10 cellular contexts compared by ENCODE assay signal in the genomic region with DNA sequence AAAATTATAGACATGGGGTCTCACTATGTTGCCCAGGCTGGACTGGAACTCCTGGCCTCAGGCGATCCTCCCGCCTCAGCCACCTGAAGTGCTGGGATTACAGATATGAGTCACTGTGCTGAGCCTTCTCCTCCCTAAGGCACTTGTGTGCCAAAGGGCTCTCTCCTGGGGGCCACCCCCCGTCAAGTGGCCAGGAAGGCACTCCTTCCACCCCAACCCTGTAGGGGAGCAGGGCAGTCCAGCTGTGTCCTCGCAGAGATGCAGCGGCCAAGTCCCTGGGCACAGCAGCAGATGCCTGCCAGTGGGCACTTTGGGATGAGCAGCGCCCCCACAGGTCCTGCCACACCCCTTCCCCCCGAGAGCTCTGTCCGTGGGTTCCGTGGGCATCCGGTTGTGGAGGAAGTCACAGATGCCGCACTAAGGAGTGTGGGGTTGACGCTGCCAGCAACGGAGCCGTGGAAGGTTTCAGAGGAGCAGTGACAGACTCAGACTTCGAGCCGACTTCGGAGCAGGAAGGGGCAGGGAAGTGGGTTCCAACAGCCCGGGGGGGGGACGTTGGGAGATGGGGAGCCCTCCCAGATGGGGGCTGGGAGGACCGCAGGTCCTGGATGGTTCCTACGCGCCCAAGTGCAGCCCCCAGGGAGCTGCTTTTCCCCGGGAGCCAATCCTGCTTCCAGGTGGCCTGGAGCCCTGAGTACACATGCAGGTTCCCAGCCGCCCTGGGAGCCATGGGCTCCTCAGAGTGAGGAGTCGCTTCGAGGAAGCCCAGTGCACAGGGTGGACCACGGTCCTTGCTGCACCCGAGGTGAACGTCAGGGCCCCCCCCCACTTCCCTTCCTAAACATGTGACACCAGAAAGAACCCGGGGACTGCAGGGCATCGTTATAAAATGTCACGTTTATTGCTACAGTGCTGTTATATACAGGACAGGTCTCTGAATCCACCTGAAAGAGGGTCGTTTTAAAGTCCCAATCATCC. TPM values are rescaled to one million over a fixed set of nuclear protein-coding genes. Genes with fewer than 3 reads are reported as not detected.
A peak's percentile ranks its signal among the peaks of the same experiment; 100 is the strongest.
DNase-seq lines count a peak whose midpoint lies in the region; ATAC-seq and TF ChIP-seq lines count a peak whose summit lies in the region.
"Had no signal": no experiment of that assay in that cellular context is flagged by ENCODE, and none has a peak within 500 bp of the region (broad histone marks: within the 10 kb centered on the region; RNA-seq: fewer than 3 reads in every experiment).

No MANE protein-coding gene starts in this region.

- ATAC-seq in upper lobe of right lung (no peak), GM18907 (IDR thresholded peaks at IDR 0.05; ENCODE audit: unreplicated experiment) (no peak), HG02678 (IDR thresholded peaks at IDR 0.05; ENCODE audit: unreplicated experiment) (no peak), HG03135 (IDR thresholded peaks at IDR 0.05; ENCODE audit: unreplicated experiment) (no peak)

- DNase-seq in stimulated activated CD4-positive, alpha-beta T cell treated with anti-CD3 and anti-CD28 coated beads, Interleukin-12 subunit alpha, Interleukin-12 subunit beta, amount 100 ng/mL, for 4 hours: peak; percentile 17
- DNase-seq in stimulated activated CD4-positive, alpha-beta T cell treated with anti-CD3 and anti-CD28 coated beads, Interleukin-1b, Interleukin-23, amount 100 ng/mL, for 48 hours: no peak
- peak; percentile 60 for DNase-seq in T1000 (lab: John Stamatoyannopoulos, UW)
- DNase-seq in effector memory CD4-positive, alpha-beta T cell: peak in 1 of 3 donors; percentile 17
- no peak for DNase-seq in upper lobe of right lung
- DNase-seq: DMS153, NCI-H1436 treated with DMSO at 0.1 percent for 48 hours had no signal

- peaks cover 41% of the 10 kb centered on the region for H3K4me1 ChIP-seq in effector memory CD4-positive, alpha-beta T cell (ENCODE audit: control insufficient read depth, insufficient read depth, low read length, poor library complexity, severe bottlenecking)
- H3K4me1 ChIP-seq in upper lobe of right lung: peaks cover 17% of the 10 kb centered on the region

- H3K27me3 ChIP-seq in effector memory CD4-positive, alpha-beta T cell (replicated peaks; ENCODE audit: control insufficient read depth, insufficient read depth, low read length, poor library complexity, severe bottlenecking): no peaks in the 10 kb centered on the region
- H3K27me3 ChIP-seq in upper lobe of right lung: no peaks in the 10 kb centered on the region

- H3K36me3 ChIP-seq in effector memory CD4-positive, alpha-beta T cell (ENCODE audit: control insufficient read depth, insufficient read depth, low read length): peaks cover 11% of the 10 kb centered on the region
- peaks cover 13% of the 10 kb centered on the region for H3K36me3 ChIP-seq in upper lobe of right lung

- intact Hi-C loops in upper lobe of right lung (cut with DNase I): no loop called here

- H3K27ac ChIP-seq in effector memory CD4-positive, alpha-beta T cell (ENCODE audit: insufficient read depth, low read length, poor library complexity, severe bottlenecking): peak overlapping the region; percentile 60
- H3K27ac ChIP-seq in upper lobe of right lung: peak overlapping the region; percentile 24

- TF ChIP-seq CTCF in upper lobe of right lung (IDR thresholded peaks at IDR 0.05): no peak

- H3K9me3 ChIP-seq in effector memory CD4-positive, alpha-beta T cell (ENCODE audit: control insufficient read depth, low read length): no peaks in the 10 kb centered on the region
- no peaks in the 10 kb centered on the region for H3K9me3 ChIP-seq in upper lobe of right lung

- H3K4me3 ChIP-seq in effector memory CD4-positive, alpha-beta T cell (ENCODE audit: insufficient read depth, low read depth, low read length, poor library complexity, severe bottlenecking): peak overlapping the region; percentile 45
- H3K4me3 ChIP-seq in upper lobe of right lung: no peak overlapping the region

RNA-seq across cellular contexts. Expression of gene UQCR11, which starts 3.4 kb away (rescaled TPM):
- total RNA-seq in upper lobe of right lung: 167 TPM

RNA-seq across cellular contexts. Expression of gene MBD3, which starts 16.0 kb away (rescaled TPM):
- total RNA-seq in upper lobe of right lung: 78.7 TPM

RNA-seq across cellular contexts. Expression of gene MEX3D, which starts 40.6 kb away (rescaled TPM):
- 25.3 TPM for total RNA-seq in upper lobe of right lung

RNA-seq across cellular contexts. Expression of gene TCF3, which starts 43.7 kb away (rescaled TPM):
- 43.2 TPM for total RNA-seq in upper lobe of right lung

Comparison
In these comparisons a context has a peak if more than half of its experiments do, and no peak if none do; other contexts are left out.
1. DNase-seq: peak in stimulated activated CD4-positive, alpha-beta T cell treated with anti-CD3 and anti-CD28 coated beads, Interleukin-12 subunit alpha, Interleukin-12 subunit beta, amount 100 ng/mL, for 4 hours (single experiment) and T1000 (single experiment); none in stimulated activated CD4-positive, alpha-beta T cell treated with anti-CD3 and anti-CD28 coated beads, Interleukin-1b, Interleukin-23, amount 100 ng/mL, for 48 hours (single experiment) and upper lobe of right lung (single experiment).